Comparison of ENCODE assay signal across 15 cellular contexts in genomic region chr1:118978914-118979701, GRCh38. TPM values are rescaled to one million over a fixed set of nuclear protein-coding genes. Genes with fewer than 3 reads are reported as not detected.
DNase-seq lines count a peak whose midpoint lies in the region; ATAC-seq and TF ChIP-seq lines count a peak whose summit lies in the region.
"Had no signal": no experiment of that assay in that cellular context is flagged by ENCODE, and none has a peak within 500 bp of the region (broad histone marks: within the 10 kb centered on the region; RNA-seq: fewer than 3 reads in every experiment).

No MANE protein-coding gene starts in this region.

- peaks cover 4% of the 10 kb centered on the region for H3K9me3 Mint-ChIP-seq in GM23338
- H3K9me3 Mint-ChIP-seq in WTC11: no peaks in the 10 kb centered on the region

- TF ChIP-seq POLR2A in gastrocnemius medialis (IDR thresholded peaks at IDR 0.05): no peak

- H3K4me1 ChIP-seq in GM23338 (ENCODE audit: insufficient read depth) (peaks cover 30% of the 10 kb centered on the region), gastrocnemius medialis (peaks cover 71 to 76% of the 10 kb centered on the region in 2 donors)

- ATAC-seq in GM23338 (peak; percentile 10; the same call in 2 of the 3 replicates), WTC11 (no peak), gastrocnemius medialis (no peak)
- ATAC-seq: Panc1 had no signal

- 0 out of 2 replicates have a peak overlapping the region, but pooled peaks have one; percentile 1 for H2AFZ ChIP-seq in GM23338

- H3K27ac Mint-ChIP-seq in GM23338: no peak overlapping the region
- no peak overlapping the region for H3K27ac Mint-ChIP-seq in WTC11

- intact Hi-C loops in gastrocnemius medialis (cut with DNase I; ENCODE audit: low total_unique reads): no loop called here

- H3K9me3 ChIP-seq in gastrocnemius medialis: no peaks in the 10 kb centered on the region

- H4K20me1 ChIP-seq in GM23338 (replicated peaks; ENCODE audit: insufficient read depth): peaks cover 18% of the 10 kb centered on the region; the same call in 1 of the 2 replicates

- CTCF ChIA-PET in WTC11 (lab: Charles Lee): interaction anchor here (0.9 to 2.1 kb wide), 4 partner anchors 11 to 30 kb away, joined by 3 to 7 read pairs (median 4); no protein-coding TSS in a partner anchor

- POLR2A ChIA-PET in WTC11 (lab: Charles Lee): no interaction called here

- H3K79me2 ChIP-seq in GM23338 (replicated peaks; ENCODE audit: insufficient read depth): no peaks in the 10 kb centered on the region

- H3K4me2 ChIP-seq in GM23338: peak overlapping the region; percentile 65

- H3K27me3 Mint-ChIP-seq in GM23338 (ENCODE audit: insufficient read depth, low read depth, poor library complexity) (peaks cover 79% of the 10 kb centered on the region), WTC11 (ENCODE audit: low read depth) (peaks cover 100% of the 10 kb centered on the region)

- H3K36me3 Mint-ChIP-seq in GM23338 (ENCODE audit: low read depth): no peaks in the 10 kb centered on the region
- H3K36me3 Mint-ChIP-seq in WTC11: no peaks in the 10 kb centered on the region; the same call in 1 of the 2 replicates

- H3K4me3 Mint-ChIP-seq in GM23338: peak overlapping the region; percentile 74
- peak overlapping the region; percentile 69 for H3K4me3 Mint-ChIP-seq in WTC11

- H3F3A ChIP-seq in GM23338 (replicated peaks; ENCODE audit: low read depth): peaks cover 9% of the 10 kb centered on the region; the same call in 1 of the 2 replicates

- H3K4me1 Mint-ChIP-seq in GM23338: peaks cover 25% of the 10 kb centered on the region
- peaks cover 30% of the 10 kb centered on the region for H3K4me1 Mint-ChIP-seq in WTC11

- TF ChIP-seq CTCF in GM23338 (conservative IDR thresholded peaks at IDR 0.05; ENCODE audit: low read depth in 2 of 2) (no peak), WTC11 (IDR thresholded peaks at IDR 0.05) (no peak), gastrocnemius medialis (IDR thresholded peaks at IDR 0.05 in 4 of 5, conservative IDR thresholded peaks at IDR 0.05 in 1 of 5) (no peak)

- H3K27ac ChIP-seq in GM23338 (ENCODE audit: low read depth) (no peak overlapping the region), gastrocnemius medialis (peak overlapping the region; percentile 67 to 96 (median 77))
- H3K27ac ChIP-seq: esophagus squamous epithelium had no signal

- H3K9me2 ChIP-seq in GM23338 (ENCODE audit: insufficient read depth): no peaks in the 10 kb centered on the region

- peak; percentile 59 for DNase-seq in GM23338 (ENCODE audit: low spot score)
- DNase-seq in WTC11 (ENCODE audit: low spot score): no peak
- DNase-seq in glomerular visceral epithelial cell (ENCODE audit: extremely low spot score): peak; percentile 54
- no peak for DNase-seq in gastrocnemius medialis
- DNase-seq in activated CD8-positive, alpha-beta memory T cell treated with anti-CD3 and anti-CD28 coated beads, Interleukin-2, amount 50 U/mL, for 48 hours: no peak
- DNase-seq in NCI-H146 treated with DMSO at 0.1 percent for 48 hours (lab: John Stamatoyannopoulos, UW; ENCODE audit: unreplicated experiment): no peak
- no peak for DNase-seq in NCI-H774 (lab: John Stamatoyannopoulos, UW)
- DNase-seq: esophagus squamous epithelium; kidney glomerular epithelial cell; NCI-H1048; NCI-H510A; nucleus accumbens; stimulated activated CD4-positive, alpha-beta T cell treated with anti-CD3 and anti-CD28 coated beads, Interleukin-1b, Interleukin-23, amount 100 ng/mL, for 48 hours; stimulated activated naive CD4-positive, alpha-beta T cell had no signal

- peak overlapping the region; percentile 53 for H3K4me3 ChIP-seq in GM23338
- H3K4me3 ChIP-seq in gastrocnemius medialis: peak overlapping the region; percentile 22 to 28 (median 24)

- H3K36me3 ChIP-seq in GM23338 (ENCODE audit: insufficient read depth) (no peaks in the 10 kb centered on the region; the same call in 1 of the 2 replicates), gastrocnemius medialis (no peaks in the 10 kb centered on the region)
- H3K36me3 ChIP-seq: esophagus squamous epithelium had no signal

- H3K27me3 ChIP-seq in GM23338 (ENCODE audit: insufficient read depth) (peaks cover 100% of the 10 kb centered on the region), gastrocnemius medialis (no peaks in the 10 kb centered on the region)

- in situ Hi-C loops in gastrocnemius medialis (cut with MboI; ENCODE audit: low sequenced_read_pairs in 4 of 4): no loop called here

TF ChIP-seq in GM23338, 12 proteins besides CTCF, POLR2A, EP300 and RAD21:
- TF ChIP-seq STAT1 (IDR thresholded peaks at IDR 0.05; ENCODE audit: unreplicated experiment) (no peak), EZH2 (IDR thresholded peaks at IDR 0.05; ENCODE audit: low read depth, unreplicated experiment) (peak; percentile 85), ETS1 (IDR thresholded peaks at IDR 0.05) (no peak), EZH2phosphoT487 (IDR thresholded peaks at IDR 0.05; ENCODE audit: unreplicated experiment) (no peak)
TF ChIP-seq in GM23338: peak in this region for 1.

TF ChIP-seq in WTC11, 78 proteins besides CTCF, POLR2A, EP300 and RAD21 (continues in another document):
- TF ChIP-seq ZNF219 (CRISPR knock-in tag; IDR thresholded peaks at IDR 0.05; ENCODE audit: borderline replicate concordance) (no peak), FOXP4 (CRISPR knock-in tag; IDR thresholded peaks at IDR 0.05) (0 out of 2 replicates have a peak, but pooled peaks have one; percentile 20), RORB (CRISPR knock-in tag; IDR thresholded peaks at IDR 0.05) (no peak), ZSCAN18 (CRISPR knock-in tag; IDR thresholded peaks at IDR 0.05) (no peak), CREB1 (CRISPR knock-in tag; IDR thresholded peaks at IDR 0.05) (no peak), KAT7 (CRISPR knock-in tag; IDR thresholded peaks at IDR 0.05; ENCODE audit: borderline replicate concordance) (no peak), NR1H2 (CRISPR knock-in tag; IDR thresholded peaks at IDR 0.05) (no peak), ZBTB43 (CRISPR knock-in tag; IDR thresholded peaks at IDR 0.05) (no peak)

RNA-seq across cellular contexts. Expression of gene TBX15, which starts 9.0 kb away (rescaled TPM):
- total RNA-seq in GM23338 (2014; rRNA removed; shearing (Covaris generic)): 0.21 TPM in 1 of 2 replicates, not detected in the other
- not detected in 2 replicates for polyA plus RNA-seq in GM23338 (2016; fragmentation: Nextera tagmentation; extraction: Ambion mirVana)
- 0.07 to 0.11 TPM (median 0.09 TPM) in 3 replicates for total RNA-seq in WTC11 (2021)
- total RNA-seq in gastrocnemius medialis: 100 to 1,000 TPM in 3 of 4 donors, 10 to 100 TPM in 1; 91.4 to 275 (median 245) TPM

Comparison
In these comparisons a context has a peak if more than half of its experiments do, and no peak if none do; other contexts are left out.
1. DNase-seq: peak in GM23338 (single experiment) and glomerular visceral epithelial cell (single experiment); none in WTC11 (single experiment), gastrocnemius medialis (0 of 2), activated CD8-positive, alpha-beta memory T cell treated with anti-CD3 and anti-CD28 coated beads, Interleukin-2, amount 50 U/mL, for 48 hours (single experiment), NCI-H146 treated with DMSO at 0.1 percent for 48 hours (single experiment) and NCI-H774 (single experiment).
2. RNA of gene TBX15, which starts 9.0 kb away (total RNA-seq): 91.4 to 275 TPM in gastrocnemius medialis; 0.21 TPM in GM23338 and 0.07 to 0.11 TPM in WTC11; every median in the first group is over 10 times any median in the second.